ENCODE assay signal across 8 cellular contexts in genomic region chr20:9397928-9398327, GRCh38.
DNase-seq lines count a peak whose midpoint lies in the region; ATAC-seq and TF ChIP-seq lines count a peak whose summit lies in the region.
"Had no signal": no experiment of that assay in that cellular context is flagged by ENCODE, and none has a peak within 500 bp of the region (broad histone marks: within the 10 kb centered on the region; RNA-seq: fewer than 3 reads in every experiment).

No MANE protein-coding gene starts in this region.

- H3K4me1 Mint-ChIP-seq in CD4-positive, alpha-beta T cell (ENCODE audit: low read depth) = no peaks in the 10 kb centered on the region

- H3K27ac ChIP-seq in CD4-positive, alpha-beta T cell (ENCODE audit: low read depth, low read length) = no peak overlapping the region
- no peak overlapping the region for H3K27ac ChIP-seq in colonic mucosa

- H3K4me3 ChIP-seq in colonic mucosa = no peak overlapping the region

- H3K9me3 Mint-ChIP-seq in CD4-positive, alpha-beta T cell = no peaks in the 10 kb centered on the region

- no peaks in the 10 kb centered on the region for H3K36me3 ChIP-seq in colonic mucosa

- DNase-seq in NOMO-1 (lab: John Stamatoyannopoulos, UW; ENCODE audit: unreplicated experiment in 2 of 2) = peak; percentile 89 to 99
- no peak for DNase-seq in sciatic nerve (ENCODE audit: low spot score)
- DNase-seq in CD4-positive, alpha-beta T cell = no peak
- no peak for DNase-seq in COLO829 (ENCODE audit: low spot score)
- no peak for DNase-seq in colonic mucosa
- DNase-seq: NCI-H510A had no signal

- CTCF ChIA-PET in CD4-positive, alpha-beta T cell (lab: Charles Lee) = no interaction called here

- no peak overlapping the region for H3K27ac Mint-ChIP-seq in CD4-positive, alpha-beta T cell

- H3K36me3 Mint-ChIP-seq in CD4-positive, alpha-beta T cell (ENCODE audit: low read depth) = no peaks in the 10 kb centered on the region

- no peaks in the 10 kb centered on the region for H3K27me3 ChIP-seq in CD4-positive, alpha-beta T cell (ENCODE audit: control insufficient read depth, insufficient read depth, low read length)
- no peaks in the 10 kb centered on the region for H3K27me3 ChIP-seq in colonic mucosa

- H3K9me3 ChIP-seq in CD4-positive, alpha-beta T cell (ENCODE audit: control insufficient read depth, low read length) = no peaks in the 10 kb centered on the region
- H3K9me3 ChIP-seq in colonic mucosa = no peaks in the 10 kb centered on the region

- ATAC-seq in GM19351 (IDR thresholded peaks at IDR 0.05; ENCODE audit: unreplicated experiment) = peak; percentile 96
- ATAC-seq in HG02938 (IDR thresholded peaks at IDR 0.05; ENCODE audit: unreplicated experiment) = peak; percentile 94
- peak; percentile 68 for ATAC-seq in sciatic nerve
- ATAC-seq in CD4-positive, alpha-beta T cell (ENCODE audit: poor library complexity) = no peak

- TF ChIP-seq CTCF in CD4-positive, alpha-beta T cell (IDR thresholded peaks at IDR 0.05) = no peak
- TF ChIP-seq CTCF in colonic mucosa (IDR thresholded peaks at IDR 0.05) = no peak

- POLR2A ChIA-PET in CD4-positive, alpha-beta T cell (lab: Charles Lee) = interaction anchor here (0.6 kb wide), 1 partner anchor 409 kb away, joined by 3 read pairs; no protein-coding TSS in a partner anchor

- intact Hi-C loops in sciatic nerve (cut with DNase I) (no loop called here), colonic mucosa (cut with DNase I) (no loop called here)
- intact Hi-C loops in CD4-positive, alpha-beta T cell (cut with DNase I, micrococcal nuclease) = no loop called here

- H3K4me3 Mint-ChIP-seq in CD4-positive, alpha-beta T cell = no peak overlapping the region

- H3K4me1 ChIP-seq in colonic mucosa = no peaks in the 10 kb centered on the region

- H3K27me3 Mint-ChIP-seq in CD4-positive, alpha-beta T cell = no peaks in the 10 kb centered on the region

- no peak overlapping the region for H3K9ac ChIP-seq in colonic mucosa (ENCODE audit: low read depth in 2 of 2, low read length in 2 of 2)

Comparison
In these comparisons a context has a peak if more than half of its experiments do, and no peak if none do; other contexts are left out.
1. DNase-seq: peak in NOMO-1 (2 of 2); none in sciatic nerve (single experiment), CD4-positive, alpha-beta T cell (0 of 10), COLO829 (single experiment) and colonic mucosa (single experiment).